In genomic region chr3:62481972-62482371, GRCh38 we compare ENCODE assay signal across 20 cellular contexts.
DNase-seq lines count a peak whose midpoint lies in the region; ATAC-seq, FAIRE-seq and TF ChIP-seq lines count a peak whose summit lies in the region.
"Had no signal": no experiment of that assay in that cellular context is flagged by ENCODE, and none has a peak within 500 bp of the region (broad histone marks: within the 10 kb centered on the region; RNA-seq: fewer than 3 reads in every experiment).

No MANE protein-coding gene starts in this region.

- in situ Hi-C loops in GM23248 (cut with MboI) = no loop called here

- no peak overlapping the region for H3K4me3 Mint-ChIP-seq in GM23338
- no peak overlapping the region for H3K4me3 Mint-ChIP-seq in stimulated activated naive CD8-positive, alpha-beta T cell treated with anti-CD3 and anti-CD28 coated beads, Interleukin-15, amount 100 ng/mL, for 72 hours
- H3K4me3 Mint-ChIP-seq: CD4-positive, alpha-beta memory T cell; HFFc6 had no signal

- H2BK20ac ChIP-seq in H1 (ENCODE audit: low read length) = peak overlapping the region; percentile 49; the same call in 1 of the 2 replicates

- no peak for TF ChIP-seq POLR2A in H1 (IDR thresholded peaks at IDR 0.05; ENCODE audit: control extremely low read depth in 1 of 2, low read depth in 2 of 2, low read length in 2 of 2)

- CTCF ChIA-PET in H1 (lab: Charles Lee; ENCODE audit: partially characterized antibody) = interaction anchor here (0.8 to 1.2 kb wide), 2 partner anchors 11 to 73 kb away, joined by 4 read pairs; no protein-coding TSS in a partner anchor

- H2BK120ac ChIP-seq in H1 (replicated peaks; ENCODE audit: low read depth, low read length) = no peak overlapping the region

- no peak overlapping the region for H4K91ac ChIP-seq in H1 (replicated peaks; ENCODE audit: insufficient read length, low read length)

- H3K4me1 ChIP-seq in GM23338 (ENCODE audit: insufficient read depth) (peaks cover 19% of the 10 kb centered on the region), NT2/D1 (ENCODE audit: insufficient read depth, insufficient read length) (no peaks in the 10 kb centered on the region), H1 (replicated peaks in 1 of 4; ENCODE audit: control insufficient read depth in 3 of 4, insufficient read depth in 4 of 4, low read length in 3 of 4) (peaks cover 0 to 3% (median 2%) of the 10 kb centered on the region in 4 experiments; a peak in 4 of 7 replicates), GM23248 (ENCODE audit: insufficient read depth) (no peaks in the 10 kb centered on the region)
- H3K4me1 ChIP-seq: A549, HAP-1 had no signal

- H3K27ac ChIP-seq in GM23338 (ENCODE audit: low read depth) = peak overlapping the region; percentile 2; the same call in 1 of the 2 replicates
- H3K27ac ChIP-seq in H1 (ENCODE audit: low read depth, low read length) = no peak overlapping the region
- no peak overlapping the region for H3K27ac ChIP-seq in GM23248
- H3K27ac ChIP-seq: A549 had no signal

- no peak overlapping the region for H4K8ac ChIP-seq in H1 (ENCODE audit: extremely low read depth, insufficient read depth, low read length)

- H4K5ac ChIP-seq in H1 (ENCODE audit: insufficient read length, low read depth, low read length) = no peak overlapping the region

- H3K14ac ChIP-seq in H1 (ENCODE audit: insufficient read length) = no peak overlapping the region

- H2AFZ ChIP-seq in GM23338 (no peak overlapping the region), H1 (ENCODE audit: low read length) (no peak overlapping the region), GM23248 (no peak overlapping the region)

- H3F3A ChIP-seq in GM23338 (replicated peaks; ENCODE audit: low read depth) (no peaks in the 10 kb centered on the region), GM23248 (ENCODE audit: insufficient read depth) (no peaks in the 10 kb centered on the region)

- no peak overlapping the region for H3K18ac ChIP-seq in H1 (ENCODE audit: extremely low read depth, low read length)

- peak overlapping the region; percentile 29; the same call in 1 of the 2 replicates for H3K27ac Mint-ChIP-seq in GM23338
- H3K27ac Mint-ChIP-seq in stimulated activated naive CD8-positive, alpha-beta T cell treated with anti-CD3 and anti-CD28 coated beads, Interleukin-15, amount 100 ng/mL, for 72 hours = no peak overlapping the region
- H3K27ac Mint-ChIP-seq: CD4-positive, alpha-beta memory T cell; HFFc6 had no signal

- no peak overlapping the region for H2BK15ac ChIP-seq in H1 (ENCODE audit: low read length)

- peaks cover 5% of the 10 kb centered on the region; the same call in 2 of the 3 replicates for H3K9me3 Mint-ChIP-seq in GM23338
- no peaks in the 10 kb centered on the region for H3K9me3 Mint-ChIP-seq in stimulated activated naive CD8-positive, alpha-beta T cell treated with anti-CD3 and anti-CD28 coated beads, Interleukin-15, amount 100 ng/mL, for 72 hours
- H3K9me3 Mint-ChIP-seq: HFFc6 had no signal

- peak; percentile 72 for DNase-seq in GM23338 (ENCODE audit: low spot score)
- peak; percentile 62 for DNase-seq in NT2/D1 (ENCODE audit: low read depth, low spot score)
- DNase-seq in H1 (ENCODE audit: low read depth in 1 of 2, low spot score in 2 of 2) = no peak
- peak; percentile 21 for DNase-seq in iPS-NIHi7 (ENCODE audit: extremely low spot score)
- no peak for DNase-seq in ecto neural progenitor cell (ENCODE audit: low spot score)
- DNase-seq in stimulated activated naive CD8-positive, alpha-beta T cell treated with anti-CD3 and anti-CD28 coated beads, Interleukin-15, amount 100 ng/mL, for 72 hours = no peak
- DNase-seq in GM23248 = no peak
- DNase-seq: 8988T; C1 segment of cervical spinal cord; Calu3; CD4-positive, alpha-beta memory T cell; COR-L47; DND-41; EL; GDM1; HFFc6 had no signal

- H3K4ac ChIP-seq in H1 (replicated peaks; ENCODE audit: insufficient read length, low read depth, low read length) = no peak overlapping the region

- peaks cover 21% of the 10 kb centered on the region for H3K4me1 Mint-ChIP-seq in GM23338
- no peaks in the 10 kb centered on the region for H3K4me1 Mint-ChIP-seq in stimulated activated naive CD8-positive, alpha-beta T cell treated with anti-CD3 and anti-CD28 coated beads, Interleukin-15, amount 100 ng/mL, for 72 hours
- H3K4me1 Mint-ChIP-seq: CD4-positive, alpha-beta memory T cell had no signal

- no peak for TF ChIP-seq RAD21 in H1 (IDR thresholded peaks at IDR 0.05 in 1 of 2, conservative IDR thresholded peaks at IDR 0.05 in 1 of 2; ENCODE audit: low read depth in 2 of 2, low read length in 2 of 2)

- no peak for TF ChIP-seq EP300 in H1 (IDR thresholded peaks at IDR 0.05; ENCODE audit: borderline replicate concordance in 1 of 2, low read depth in 2 of 2, low read length in 2 of 2)

- H3K9me3 ChIP-seq in NT2/D1 (ENCODE audit: insufficient read depth, low read length) = peaks cover 5% of the 10 kb centered on the region; the same call in 1 of the 2 replicates
- 0 out of 4 replicates have a peak, but pooled peaks cover 0 to 2% of the 10 kb centered on the region in 2 experiments for H3K9me3 ChIP-seq in H1 (ENCODE audit: insufficient read depth in 2 of 2, low read depth in 1 of 2, low read length in 1 of 2)
- no peaks in the 10 kb centered on the region for H3K9me3 ChIP-seq in GM23248 (ENCODE audit: low read depth)
- H3K9me3 ChIP-seq: A549, HAP-1 had no signal

- no peak overlapping the region; the same call in 1 of the 2 replicates for H2BK12ac ChIP-seq in H1 (ENCODE audit: low read depth, low read length)

- no peak overlapping the region for H3K23ac ChIP-seq in H1 (ENCODE audit: insufficient read length)

- peaks cover 4% of the 10 kb centered on the region; the same call in 1 of the 3 replicates for H3K36me3 Mint-ChIP-seq in GM23338 (ENCODE audit: low read depth)
- H3K36me3 Mint-ChIP-seq: CD4-positive, alpha-beta memory T cell had no signal

- H3K27me3 Mint-ChIP-seq in GM23338 (ENCODE audit: insufficient read depth, low read depth, poor library complexity) = no peaks in the 10 kb centered on the region
- H3K27me3 Mint-ChIP-seq in stimulated activated naive CD8-positive, alpha-beta T cell treated with anti-CD3 and anti-CD28 coated beads, Interleukin-15, amount 100 ng/mL, for 72 hours = peaks cover 15% of the 10 kb centered on the region

- 87% methylated on average over 2 of the region's 2 CpGs; no CpG with 5 or more reads in 1 of the 2 experiments for WGBS in H1 (ENCODE audit: extremely low coverage in 1 of 2, insufficient coverage in 1 of 2, insufficient read length in 1 of 2, insufficient replicate concordance in 2 of 2, low coverage in 1 of 2, low lambda C conversion rate in 2 of 2, missing lambda C conversion rate in 1 of 2), 2 experiments
- 77 to 81% methylated on average over 2 of the region's 2 CpGs for WGBS in GM23248 (ENCODE audit: low coverage in 1 of 2, low lambda C conversion rate in 2 of 2, missing lambda C conversion rate in 2 of 2), 2 experiments

- H3K4me2 ChIP-seq in GM23338 = peak overlapping the region; percentile 11; the same call in 1 of the 2 replicates
- peak overlapping the region in 1 of 2 experiments; percentile 30; a peak in 1 of 4 replicates for H3K4me2 ChIP-seq in H1 (ENCODE audit: insufficient read depth in 1 of 2, low read depth in 2 of 2, low read length in 2 of 2)
- H3K4me2 ChIP-seq in GM23248 (ENCODE audit: unreplicated experiment) = no peak overlapping the region
- H3K4me2 ChIP-seq: A549 had no signal

- peak; percentile 62; the same call in 2 of the 3 replicates for ATAC-seq in GM23338
- no peak for ATAC-seq in stimulated activated naive CD8-positive, alpha-beta T cell treated with anti-CD3 and anti-CD28 coated beads, Interleukin-15, amount 100 ng/mL, for 72 hours
- ATAC-seq: A549, GM12878 had no signal

- H3K79me2 ChIP-seq in GM23338 (replicated peaks; ENCODE audit: insufficient read depth) (no peaks in the 10 kb centered on the region), H1 (ENCODE audit: control insufficient read depth in 1 of 2, insufficient read depth in 2 of 2, low read length in 2 of 2) (no peaks in the 10 kb centered on the region), GM23248 (ENCODE audit: insufficient read depth) (no peaks in the 10 kb centered on the region)

- H3K9ac ChIP-seq in NT2/D1 (ENCODE audit: insufficient read length, low read depth) (no peak overlapping the region), H1 (replicated peaks in 1 of 4; ENCODE audit: extremely low read depth in 1 of 4, low read depth in 3 of 4, low read length in 3 of 4) (no peak overlapping the region), GM23248 (no peak overlapping the region)

- H3K27me3 ChIP-seq in GM23338 (ENCODE audit: insufficient read depth) (no peaks in the 10 kb centered on the region), NT2/D1 (ENCODE audit: insufficient read depth, insufficient read length) (no peaks in the 10 kb centered on the region), H1 (replicated peaks in 1 of 4; ENCODE audit: control insufficient read depth in 3 of 4, extremely low read depth in 1 of 4, insufficient read depth in 3 of 4, low read length in 3 of 4) (no peaks in the 10 kb centered on the region), GM23248 (replicated peaks; ENCODE audit: insufficient read depth) (no peaks in the 10 kb centered on the region)

- H2BK5ac ChIP-seq in H1 (ENCODE audit: low read depth, low read length) = 0 out of 2 replicates have a peak overlapping the region, but pooled peaks have one; percentile 18

- H4K20me1 ChIP-seq in GM23338 (replicated peaks; ENCODE audit: insufficient read depth) (no peaks in the 10 kb centered on the region), H1 (replicated peaks in 1 of 2; ENCODE audit: control insufficient read depth in 1 of 2, insufficient read depth in 2 of 2, low read length in 2 of 2) (no peaks in the 10 kb centered on the region), GM23248 (ENCODE audit: insufficient read depth) (no peaks in the 10 kb centered on the region)

- TF ChIP-seq CTCF in GM23338 (conservative IDR thresholded peaks at IDR 0.05; ENCODE audit: low read depth in 2 of 2) (no peak), H1 (IDR thresholded peaks at IDR 0.05; ENCODE audit: control extremely low read depth in 1 of 3, insufficient read depth in 1 of 3, low read depth in 1 of 3, low read length in 3 of 3) (no peak)

- no peaks in the 10 kb centered on the region for H3K36me3 ChIP-seq in GM23338 (ENCODE audit: insufficient read depth)
- H3K36me3 ChIP-seq in NT2/D1 (ENCODE audit: insufficient read depth, insufficient read length, low read length) = no peaks in the 10 kb centered on the region
- no peaks in the 10 kb centered on the region for H3K36me3 ChIP-seq in H1 (ENCODE audit: control insufficient read depth in 2 of 4, insufficient read depth in 4 of 4, low read length in 3 of 4)
- no peaks in the 10 kb centered on the region for H3K36me3 ChIP-seq in GM23248 (ENCODE audit: low read depth)
- H3K36me3 ChIP-seq: HAP-1 had no signal

- POLR2A ChIA-PET in H1 (lab: Charles Lee; ENCODE audit: partially characterized antibody) = no interaction called here

- H3K9me2 ChIP-seq in GM23338 (ENCODE audit: insufficient read depth) (peaks cover 3% of the 10 kb centered on the region; the same call in 1 of the 2 replicates), GM23248 (ENCODE audit: insufficient read depth) (no peaks in the 10 kb centered on the region)

- no peaks in the 10 kb centered on the region for H3K79me1 ChIP-seq in H1 (ENCODE audit: low read depth, low read length)

- H3K4me3 ChIP-seq in GM23338 (no peak overlapping the region), NT2/D1 (ENCODE audit: insufficient read length, low read depth) (no peak overlapping the region), H1 (ENCODE audit: extremely low read depth in 1 of 4, insufficient read depth in 2 of 4, low read depth in 3 of 4, low read length in 4 of 4) (no peak overlapping the region), GM23248 (no peak overlapping the region)
- H3K4me3 ChIP-seq: A549, GM12878, HAP-1 had no signal

- no peaks in the 10 kb centered on the region for H3K23me2 ChIP-seq in H1 (ENCODE audit: low read depth, low read length)

- H3K56ac ChIP-seq in H1 (replicated peaks; ENCODE audit: insufficient read length, low read depth, low read length) = no peak overlapping the region

- no peak for FAIRE-seq in H1 (lab: Jason Lieb, UNC)
- FAIRE-seq: A549, GM12878, GM18507 had no signal

- H2AK5ac ChIP-seq in H1 (ENCODE audit: low read depth, low read length) = no peak overlapping the region

Comparison
In these comparisons a context has a peak if more than half of its experiments do, and no peak if none do; other contexts are left out.
1. DNase-seq: peak in GM23338 (single experiment), NT2/D1 (single experiment) and iPS-NIHi7 (single experiment); none in H1 (0 of 2), ecto neural progenitor cell (single experiment), stimulated activated naive CD8-positive, alpha-beta T cell treated with anti-CD3 and anti-CD28 coated beads, Interleukin-15, amount 100 ng/mL, for 72 hours (0 of 2) and GM23248 (single experiment).